In genomic region chr15:75451202-75451673, GRCh38 we compare ENCODE assay signal across 8 cellular contexts. TPM values are rescaled to one million over a fixed set of nuclear protein-coding genes. Genes with fewer than 3 reads are reported as not detected.
DNase-seq lines count a peak whose midpoint lies in the region; ATAC-seq and TF ChIP-seq lines count a peak whose summit lies in the region.

No MANE protein-coding gene starts in this region.

- peak overlapping the region; percentile 26; the same call in 1 of the 2 replicates for H3K18ac ChIP-seq in IMR-90 (ENCODE audit: low read depth, low read length)

- no peak for TF ChIP-seq POLR2A in IMR-90 (IDR thresholded peaks at IDR 0.05; ENCODE audit: low read depth, low read length)

- H3K9ac ChIP-seq in IMR-90 (ENCODE audit: low read depth, low read length) (peak overlapping the region; percentile 95), muscle layer of colon (ENCODE audit: low read length) (peak overlapping the region; percentile 61)

- BruUV-seq in A673 (replicated peaks; lab: Mats Ljungman, UMichigan) (no TSS peak), IMR-90 (replicated peaks; lab: Mats Ljungman, UMichigan) (no TSS peak)

- CTCF ChIA-PET in A673 (lab: Charles Lee) (interaction anchor here (0.6 to 4.4 kb wide), 5 partner anchors 58 to 1580 kb away, joined by 4 to 21 read pairs (median 5); partner anchors contain the start of gene MAN2C1), IMR-90 (lab: Yijun Ruan, JAX) (interaction anchor here (0.6 to 2.5 kb wide), 2 partner anchors 84 to 1215 kb away, joined by 3 to 8 read pairs; partner anchors contain the start of gene CCDC33)

- dilution Hi-C loops in IMR-90 (cut with HindIII; ENCODE audit: low sequenced_read_pairs, unreplicated experiment) = no loop called here

- H2AK5ac ChIP-seq in IMR-90 (ENCODE audit: low read depth, low read length) = peak overlapping the region; percentile 45

- H3K4me3 Mint-ChIP-seq in chondrocyte (ENCODE audit: unreplicated experiment) = peak overlapping the region; percentile 79

- H4K8ac ChIP-seq in IMR-90 (ENCODE audit: low read depth in 2 of 2, low read length in 2 of 2) = peak overlapping the region in 1 of 2 experiments; percentile 50; a peak in 1 of 4 replicates

- peaks cover 28% of the 10 kb centered on the region for H3K4me1 Mint-ChIP-seq in chondrocyte (ENCODE audit: low read depth)

- peaks cover 9% of the 10 kb centered on the region for H3K4me1 ChIP-seq in A673 (ENCODE audit: insufficient read depth, low read length, poor library complexity, severe bottlenecking)
- H3K4me1 ChIP-seq in IMR-90 (ENCODE audit: control insufficient read depth, insufficient read depth, low read length) = peaks cover 5% of the 10 kb centered on the region
- peaks cover 13% of the 10 kb centered on the region for H3K4me1 ChIP-seq in muscle layer of colon (ENCODE audit: insufficient read depth, low read length)

- no peaks in the 10 kb centered on the region for H3K9me3 Mint-ChIP-seq in chondrocyte (ENCODE audit: low read depth)

- intact Hi-C loops in A673 (cut with micrococcal nuclease; ENCODE audit: unreplicated experiment) = loop anchor here (5.0 kb wide), 3 partner anchors 146 to 191 kb away; partner anchors contain the start of genes IMP3 and SNUPN
- intact Hi-C loops in IMR-90 (cut with micrococcal nuclease) = loop anchor here (5.0 to 10.0 kb wide), 2 partner anchors 186 to 426 kb away; partner anchors contain the start of gene PPCDC

- H3K27me3 ChIP-seq in A673 (replicated peaks; ENCODE audit: insufficient read depth, low read depth, low read length, poor library complexity) (no peaks in the 10 kb centered on the region), IMR-90 (ENCODE audit: control insufficient read depth, insufficient read depth, low read length) (no peaks in the 10 kb centered on the region), muscle layer of colon (ENCODE audit: control insufficient read depth in 1 of 2, insufficient read depth in 2 of 2, low read length in 2 of 2) (no peaks in the 10 kb centered on the region)

- no peak overlapping the region for H2BK15ac ChIP-seq in IMR-90 (ENCODE audit: low read depth, low read length)

- H3K36me3 ChIP-seq in A673 (ENCODE audit: insufficient read depth, low read length, poor library complexity, severe bottlenecking) = peaks cover 7% of the 10 kb centered on the region
- 0 out of 2 replicates have a peak, but pooled peaks cover 2% of the 10 kb centered on the region for H3K36me3 ChIP-seq in IMR-90 (ENCODE audit: control insufficient read depth, insufficient read depth, low read length)
- no peaks in the 10 kb centered on the region for H3K36me3 ChIP-seq in muscle layer of colon (ENCODE audit: insufficient read depth, low read length)

- H3K27ac Mint-ChIP-seq in chondrocyte (ENCODE audit: unreplicated experiment) = peak overlapping the region; percentile 96

- DNase-seq in A673 (ENCODE audit: low spot score) (no peak), IMR-90 (no peak), chondrocyte (ENCODE audit: low spot score) (peak; percentile 93), retina (no peak), foreskin melanocyte (no peak)
- no peak for DNase-seq in stimulated activated CD4-positive, alpha-beta T cell treated with anti-CD3 and anti-CD28 coated beads, Interleukin-4, amount 100 ng/mL, for 4 hours

- in situ Hi-C loops in IMR-90 (cut with MboI; ENCODE audit: low sequenced_read_pairs) = no loop called here

- peak overlapping the region; percentile 97 for H2BK5ac ChIP-seq in IMR-90 (ENCODE audit: low read depth, low read length, poor library complexity, severe bottlenecking)

- H2AFZ ChIP-seq in IMR-90 (replicated peaks; ENCODE audit: low read length, poor library complexity) = peak overlapping the region; percentile 86

- ATAC-seq in IMR-90 (ENCODE audit: low read depth) (no peak), HG02798 (IDR thresholded peaks at IDR 0.05; ENCODE audit: poor library complexity, unreplicated experiment) (no peak)

- H3K4me2 ChIP-seq in IMR-90 (ENCODE audit: low read depth, low read length) = peak overlapping the region; percentile 51

- no CpG with 5 or more reads among the region's 45 CpGs for WGBS in IMR-90 (ENCODE audit: extremely low coverage in 2 of 2, insufficient read length in 1 of 2), 2 experiments

- H3K4me3 ChIP-seq in A673 (ENCODE audit: low read depth, low read length, poor library complexity, severe bottlenecking) (peak overlapping the region; percentile 78), IMR-90 (ENCODE audit: insufficient read depth, low read depth, low read length) (peak overlapping the region; percentile 84), muscle layer of colon (ENCODE audit: low read depth in 1 of 2, low read length in 2 of 2) (peak overlapping the region; percentile 49 to 56)

- no peak overlapping the region for H3K56ac ChIP-seq in IMR-90 (ENCODE audit: extremely low read depth, insufficient read depth, low read length)

- H3K79me1 ChIP-seq in IMR-90 (ENCODE audit: low read depth in 1 of 2, low read length in 2 of 2) = peaks cover 11 to 43% of the 10 kb centered on the region in 2 experiments; a peak in 3 of 4 replicates

- peak overlapping the region; percentile 57; the same call in 1 of the 2 replicates for H4K91ac ChIP-seq in IMR-90 (ENCODE audit: insufficient read depth, low read depth, low read length)

- TF ChIP-seq CTCF in A673 (conservative IDR thresholded peaks at IDR 0.05; ENCODE audit: low read depth, low read length) (no peak), IMR-90 (conservative IDR thresholded peaks at IDR 0.05; ENCODE audit: low read depth, low read length) (no peak), chondrocyte (IDR thresholded peaks at IDR 0.05) (no peak)

- H3K27ac ChIP-seq in A673 (ENCODE audit: low read depth, low read length, poor library complexity, severe bottlenecking) = peak overlapping the region; percentile 93
- peak overlapping the region; percentile 98 for H3K27ac ChIP-seq in IMR-90 (ENCODE audit: insufficient read depth, low read length)
- H3K27ac ChIP-seq in muscle layer of colon (ENCODE audit: low read depth, low read length) = peak overlapping the region; percentile 99

- peak overlapping the region; percentile 67; the same call in 1 of the 2 replicates for H3K14ac ChIP-seq in IMR-90 (replicated peaks; ENCODE audit: low read depth, low read length)

- H3K36me3 Mint-ChIP-seq in chondrocyte (ENCODE audit: low read depth) = no peaks in the 10 kb centered on the region

- H4K5ac ChIP-seq in IMR-90 (ENCODE audit: low read depth, low read length) = no peak overlapping the region; the same call in 1 of the 2 replicates

- 0 out of 2 replicates have a peak, but pooled peaks cover 7% of the 10 kb centered on the region for H3K9me1 ChIP-seq in IMR-90 (ENCODE audit: insufficient read depth, low read length)

- no peak overlapping the region for H2BK120ac ChIP-seq in IMR-90 (ENCODE audit: low read depth, low read length)

- H2BK20ac ChIP-seq in IMR-90 (ENCODE audit: low read depth, low read length) = no peak overlapping the region

- peaks cover 52% of the 10 kb centered on the region for H4K20me1 ChIP-seq in IMR-90 (ENCODE audit: insufficient read depth, low read length)

- peak overlapping the region; percentile 85 for H2AK9ac ChIP-seq in IMR-90 (replicated peaks; ENCODE audit: low read depth, low read length, poor library complexity)

- TF ChIP-seq RAD21 in IMR-90 (IDR thresholded peaks at IDR 0.05; ENCODE audit: low read length) = no peak

- H3K9me3 ChIP-seq in A673 (ENCODE audit: low read depth, low read length, poor library complexity, severe bottlenecking) (no peaks in the 10 kb centered on the region), IMR-90 (ENCODE audit: control insufficient read depth, insufficient read depth, low read length) (no peaks in the 10 kb centered on the region), muscle layer of colon (ENCODE audit: low read length) (no peaks in the 10 kb centered on the region)

- POLR2A ChIA-PET in A673 (lab: Charles Lee; ENCODE audit: low non-redundant PET) (interaction anchor here (0.6 to 0.7 kb wide), 5 partner anchors 9 to 494 kb away, joined by 3 to 25 read pairs (median 11); no protein-coding TSS in a partner anchor), IMR-90 (lab: Charles Lee; ENCODE audit: unreplicated experiment) (interaction anchor here (0.6 to 1.1 kb wide), 2 partner anchors 22 to 163 kb away, joined by 3 to 34 read pairs; no protein-coding TSS in a partner anchor)

- peak overlapping the region; percentile 88 for H3K4ac ChIP-seq in IMR-90 (ENCODE audit: low read depth, low read length)

- no peaks in the 10 kb centered on the region for H3K27me3 Mint-ChIP-seq in chondrocyte (ENCODE audit: low read depth)

- no peak overlapping the region for H3K23ac ChIP-seq in IMR-90 (ENCODE audit: low read depth, low read length)

TF ChIP-seq in IMR-90, 13 proteins besides CTCF, POLR2A, EP300 and RAD21:
- TF ChIP-seq RFX5 (IDR thresholded peaks at IDR 0.05; ENCODE audit: low read depth, low read length) = no peak
- TF ChIP-seq RCOR1 (IDR thresholded peaks at IDR 0.05; ENCODE audit: insufficient replicate concordance, low read length) = no peak

RNA-seq across cellular contexts. Expression of gene SIN3A, which starts 0.3 kb away (rescaled TPM):
- total RNA-seq in A673 (2021) (74.7 and 86.3 TPM in 2 replicates), IMR-90 (2012; rRNA removed) (25.6 and 31.5 TPM in 2 replicates), chondrocyte (39.3 to 50.9 TPM (median 44.9 TPM) in 3 replicates)
- polyA plus RNA-seq in IMR-90 (2012; rRNA removed) = 21.2 and 25.3 TPM in 2 replicates
- 7.2 and 17.1 TPM in 2 replicates for polyA plus RNA-seq in IMR-90 (2012; cell fraction: cytosol; rRNA removed)
- 18.9 and 20.8 TPM in 2 replicates for polyA plus RNA-seq in IMR-90 (2012; cell fraction: nucleus; rRNA removed; ENCODE audit: low replicate concordance)
